Comparison of ENCODE assay signal across 26 cellular contexts in genomic region chr11:64582885-64583284, GRCh38. TPM values are rescaled to one million over a fixed set of nuclear protein-coding genes. Genes with fewer than 3 reads are reported as not detected.
A peak's percentile ranks its signal among the peaks of the same experiment; 100 is the strongest.
DNase-seq lines count a peak whose midpoint lies in the region; ATAC-seq, FAIRE-seq and TF ChIP-seq lines count a peak whose summit lies in the region.
"Had no signal": no experiment of that assay in that cellular context is flagged by ENCODE, and none has a peak within 500 bp of the region (broad histone marks: within the 10 kb centered on the region; RNA-seq: fewer than 3 reads in every experiment).

No MANE protein-coding gene starts in this region.

- POLR2A ChIA-PET in PC-9 (lab: Charles Lee; ENCODE audit: unreplicated experiment), result no interaction called here

- H3K9me2 ChIP-seq in PC-9 (ENCODE audit: insufficient read depth), result no peaks in the 10 kb centered on the region
- H3K9me2 ChIP-seq: SK-N-SH had no signal

- H3F3A ChIP-seq in PC-9 (ENCODE audit: insufficient read depth, low read depth), result peaks cover 3% of the 10 kb centered on the region; the same call in 1 of the 2 replicates

- H3K9me3 ChIP-seq in PC-9 (ENCODE audit: insufficient read depth, low read depth) (no peaks in the 10 kb centered on the region), mesenchymal stem cell (ENCODE audit: control insufficient read depth, low read length) (peaks cover 5% of the 10 kb centered on the region), spleen (peaks cover 0 to 8% (median 0%) of the 10 kb centered on the region in 8 donors)
- H3K9me3 ChIP-seq: SK-N-SH had no signal

- no peak overlapping the region for H3K4ac ChIP-seq in mesenchymal stem cell (ENCODE audit: low read depth in 1 of 2, low read length in 2 of 2)

- peak overlapping the region; percentile 17 for H3K9ac ChIP-seq in mesenchymal stem cell (ENCODE audit: low read length)
- H3K9ac ChIP-seq: BLaER1 treated with 17β-estradiol and CSF1 and Interleukin-3, amounts not matched to agents 10 nM and 100 nM; SK-N-SH had no signal

- H2BK15ac ChIP-seq in mesenchymal stem cell (ENCODE audit: low read depth, poor library complexity, severe bottlenecking), result no peak overlapping the region

- intact Hi-C loops in PC-9 (cut with micrococcal nuclease; ENCODE audit: unreplicated experiment) (no loop called here), spleen (cut with DNase I; ENCODE audit: low total_unique reads) (no loop called here)

- no peak overlapping the region for H2AK5ac ChIP-seq in mesenchymal stem cell (ENCODE audit: low read length, severe bottlenecking)

- no peaks in the 10 kb centered on the region for H3K36me3 ChIP-seq in PC-9 (ENCODE audit: low read depth)
- H3K36me3 ChIP-seq in mesenchymal stem cell (ENCODE audit: control insufficient read depth in 1 of 2, insufficient read depth in 2 of 2, low read depth in 1 of 2, low read length in 2 of 2), result no peaks in the 10 kb centered on the region
- H3K36me3 ChIP-seq in spleen, result no peaks in the 10 kb centered on the region
- H3K36me3 ChIP-seq: BLaER1 treated with 17β-estradiol and CSF1 and Interleukin-3, amounts not matched to agents 10 nM and 100 nM had no signal

- no peak for FAIRE-seq in frontal cortex (lab: Jason Lieb, UNC)
- FAIRE-seq: GM12878, H54 had no signal

- no peak for ATAC-seq in GM21576 (IDR thresholded peaks at IDR 0.05; ENCODE audit: unreplicated experiment)
- ATAC-seq: GM12878 had no signal

- TF ChIP-seq CTCF in PC-9 (conservative IDR thresholded peaks at IDR 0.05), result no peak
- no peak for TF ChIP-seq CTCF in spleen (IDR thresholded peaks at IDR 0.05 in 8 of 11, conservative IDR thresholded peaks at IDR 0.05 in 3 of 11)
- TF ChIP-seq CTCF in GM20000 (IDR thresholded peaks at IDR 0.05; ENCODE audit: extremely low read depth, missing control alignments), result no peak

- no peak overlapping the region for H3K18ac ChIP-seq in mesenchymal stem cell (ENCODE audit: low read depth in 1 of 2, low read length in 2 of 2)

- BruUV-seq in PC-9 (replicated peaks; lab: Mats Ljungman, UMichigan), result TSS peak; percentile 97

- H3K79me1 ChIP-seq in mesenchymal stem cell (replicated peaks; ENCODE audit: low read length, poor library complexity, severe bottlenecking), result no peaks in the 10 kb centered on the region

- H2BK12ac ChIP-seq in mesenchymal stem cell (ENCODE audit: low read length in 2 of 2), result no peak overlapping the region

- peak; percentile 51 for DNase-seq in activated effector memory CD4-positive, alpha-beta T cell treated with anti-CD3 and anti-CD28 coated beads, Interleukin-2, amount 50 U/mL, for 16 hours
- no peak for DNase-seq in activated effector memory CD4-positive, alpha-beta T cell treated with Interleukin-2 at 50 U/mL for 16 hours
- DNase-seq in PC-9, result no peak
- no peak for DNase-seq in mesenchymal stem cell
- peak; percentile 48 for DNase-seq in spleen
- DNase-seq in frontal cortex (ENCODE audit: low spot score in 2 of 2), result no peak
- no peak for DNase-seq in GM20000 (ENCODE audit: low spot score)
- DNase-seq: 8988T; CD4-positive, alpha-beta memory T cell; DND-41; Karpas-422; MV-4-11; NCI-H1694; NCI-H2081; NCI-H2171; NCI-H524 treated with DMSO at 0.1 percent for 48 hours; OCI-M1; SIG-M5; SK-N-SH had no signal

- H3K27me3 ChIP-seq in PC-9 (ENCODE audit: insufficient read depth, low read depth), result no peaks in the 10 kb centered on the region
- peaks cover 13 to 14% of the 10 kb centered on the region in 2 experiments for H3K27me3 ChIP-seq in mesenchymal stem cell (ENCODE audit: control insufficient read depth in 1 of 2, insufficient read depth in 1 of 2, low read length in 2 of 2)
- peaks cover 0 to 9% (median 0%) of the 10 kb centered on the region in 7 donors for H3K27me3 ChIP-seq in spleen (replicated peaks in 1 of 7)
- H3K27me3 ChIP-seq: BLaER1 treated with 17β-estradiol and CSF1 and Interleukin-3, amounts not matched to agents 10 nM and 100 nM had no signal

- H3K23ac ChIP-seq in mesenchymal stem cell (ENCODE audit: low read length in 2 of 2), result no peak overlapping the region

- peaks cover 24% of the 10 kb centered on the region for H3K4me1 ChIP-seq in PC-9 (replicated peaks; ENCODE audit: insufficient read depth)
- no peaks in the 10 kb centered on the region for H3K4me1 ChIP-seq in mesenchymal stem cell (ENCODE audit: control insufficient read depth, insufficient read depth, low read depth, low read length)
- H3K4me1 ChIP-seq in spleen, result peaks cover 0 to 3% (median 0%) of the 10 kb centered on the region in 6 donors

- H3K27ac ChIP-seq in PC-9 (peak overlapping the region; percentile 71), mesenchymal stem cell (ENCODE audit: low read length, poor library complexity, severe bottlenecking) (no peak overlapping the region), spleen (no peak overlapping the region)
- H3K27ac ChIP-seq: BLaER1 treated with 17β-estradiol and CSF1 and Interleukin-3, amounts not matched to agents 10 nM and 100 nM had no signal

- H3K4me3 ChIP-seq in PC-9, result no peak overlapping the region
- H3K4me3 ChIP-seq in mesenchymal stem cell (ENCODE audit: insufficient read depth in 1 of 2, low read depth in 1 of 2, low read length in 2 of 2), result no peak overlapping the region
- no peak overlapping the region for H3K4me3 ChIP-seq in spleen
- H3K4me3 ChIP-seq: BLaER1 treated with 17β-estradiol and CSF1 and Interleukin-3, amounts not matched to agents 10 nM and 100 nM; GM12878 had no signal

- CTCF ChIA-PET in PC-9 (lab: Charles Lee), result interaction anchor here (0.6 to 1.3 kb wide), 2 partner anchors 11 to 520 kb away, joined by 4 read pairs; no protein-coding TSS in a partner anchor

- H4K20me1 ChIP-seq in PC-9 (ENCODE audit: insufficient read depth), result no peaks in the 10 kb centered on the region
- H4K20me1 ChIP-seq: BLaER1 treated with 17β-estradiol and CSF1 and Interleukin-3, amounts not matched to agents 10 nM and 100 nM had no signal

- peak overlapping the region; percentile 50 for H3K4me2 ChIP-seq in PC-9
- H3K4me2 ChIP-seq in mesenchymal stem cell (ENCODE audit: low read length, poor library complexity, severe bottlenecking), result no peak overlapping the region
- H3K4me2 ChIP-seq: BLaER1 treated with 17β-estradiol and CSF1 and Interleukin-3, amounts not matched to agents 10 nM and 100 nM; SK-N-SH had no signal

- 86% methylated on average over 15 of the region's 15 CpGs for WGBS in mesenchymal stem cell
- WGBS in spleen, 5 donors, result 80 to 95% (median 91%) methylated on average over 15 of the region's 15 CpGs

- no peak overlapping the region for H4K8ac ChIP-seq in mesenchymal stem cell (ENCODE audit: low read length)

- TF ChIP-seq POLR2A in spleen (IDR thresholded peaks at IDR 0.05), result no peak

- no peaks in the 10 kb centered on the region for H3K79me2 ChIP-seq in PC-9 (ENCODE audit: low read depth)

- no peak overlapping the region for H4K91ac ChIP-seq in mesenchymal stem cell (ENCODE audit: low read length)

- H2BK5ac ChIP-seq in mesenchymal stem cell (ENCODE audit: low read depth, low read length, poor library complexity, severe bottlenecking), result no peak overlapping the region

- H2BK120ac ChIP-seq in mesenchymal stem cell (ENCODE audit: low read depth, low read length), result no peak overlapping the region

- H2AFZ ChIP-seq in PC-9 (peak overlapping the region; percentile 39; the same call in 1 of the 2 replicates), mesenchymal stem cell (ENCODE audit: low read depth, low read length) (no peak overlapping the region)

- no peak overlapping the region for H3K14ac ChIP-seq in mesenchymal stem cell (ENCODE audit: low read length in 2 of 2)

RNA-seq across cellular contexts. Expression of gene SLC22A12, which starts 8.1 kb away (rescaled TPM):
- total RNA-seq in PC-9 (2021) (not detected in 2 replicates), spleen (not detected), frontal cortex (not detected)
- not detected for polyA plus RNA-seq in mesenchymal stem cell (2013, experiment 1 of 2)
- not detected for polyA plus RNA-seq in mesenchymal stem cell (2013, experiment 2 of 2)
- polyA plus RNA-seq in spleen, result not detected
- total RNA-seq: CD4-positive, alpha-beta memory T cell; GM12878; M059J; RPMI7951 had no signal
- polyA plus RNA-seq: CD4-positive, alpha-beta memory T cell; GM12878; IgD-negative memory B cell; SK-N-SH had no signal

RNA-seq across cellular contexts. Expression of gene SLC22A11, which starts 27.1 kb away (rescaled TPM):
- total RNA-seq in PC-9 (2021) (0.41 and 1.1 TPM in 2 replicates), spleen (1 to 10 TPM in 1 of 7 donors, under 1 TPM in 4, not detected in 2; 0.27 to 1.5 (median 0.72) TPM), frontal cortex (not detected)
- polyA plus RNA-seq in mesenchymal stem cell (2013, experiment 1 of 2), result not detected
- not detected for polyA plus RNA-seq in mesenchymal stem cell (2013, experiment 2 of 2)
- under 1 TPM; 0.04 to 0.17 (median 0.16) TPM for polyA plus RNA-seq in spleen
- total RNA-seq: CD4-positive, alpha-beta memory T cell; GM12878; M059J; RPMI7951 had no signal
- polyA plus RNA-seq: CD4-positive, alpha-beta memory T cell; IgD-negative memory B cell; SK-N-SH had no signal

Comparison
In these comparisons a context has a peak if more than half of its experiments do, and no peak if none do; other contexts are left out.
1. DNase-seq: peak in activated effector memory CD4-positive, alpha-beta T cell treated with anti-CD3 and anti-CD28 coated beads, Interleukin-2, amount 50 U/mL, for 16 hours (single experiment) and spleen (single experiment); none in activated effector memory CD4-positive, alpha-beta T cell treated with Interleukin-2 at 50 U/mL for 16 hours (single experiment), PC-9 (0 of 2), mesenchymal stem cell (single experiment), frontal cortex (0 of 2) and GM20000 (single experiment).